ENCODE assay signal across 28 cellular contexts in the genomic region with DNA sequence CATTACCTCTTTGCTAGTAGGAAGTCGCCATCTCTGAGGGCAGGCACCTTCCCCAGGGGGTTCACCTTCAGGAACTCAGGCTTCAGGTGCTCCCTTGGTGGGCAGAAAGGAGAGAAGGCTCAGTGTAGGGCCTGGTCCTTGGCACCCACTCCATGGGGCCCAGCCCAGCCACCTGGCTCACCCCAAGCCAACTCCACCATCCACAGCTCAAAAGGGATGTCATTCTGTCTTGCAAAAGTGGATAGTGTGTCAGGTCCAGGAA. TPM values are rescaled to one million over a fixed set of nuclear protein-coding genes. Genes with fewer than 3 reads are reported as not detected.
"Had no signal": no experiment of that assay in that cellular context is flagged by ENCODE, and none has a peak within 500 bp of the region (broad histone marks: within the 10 kb centered on the region; RNA-seq: fewer than 3 reads in every experiment).

No MANE protein-coding gene starts in this region.

- H3K36me3 ChIP-seq: Peyer's patch, SJCRH30, WERI-Rb-1 had no signal

- H3K4me3 ChIP-seq: Peyer's patch, SJCRH30 had no signal

- H3K27me3 Mint-ChIP-seq: activated CD8-positive, alpha-beta memory T cell treated with anti-CD3 and anti-CD28 coated beads, Interleukin-2, amount 10 ng/mL, durations not matched to agents 7 days and 5 days; activated naive CD4-positive, alpha-beta T cell treated with anti-CD3 and anti-CD28 coated beads, Interleukin-2, amount 50 U/mL, for 24 hours; activated T-cell treated with anti-CD3 and anti-CD28 coated beads, Interleukin-2, amount 50 U/mL, for 24 hours had no signal

- H3K36me3 Mint-ChIP-seq: activated CD8-positive, alpha-beta memory T cell treated with anti-CD3 and anti-CD28 coated beads, Interleukin-2, amount 10 ng/mL, durations not matched to agents 7 days and 5 days; activated naive CD4-positive, alpha-beta T cell treated with anti-CD3 and anti-CD28 coated beads, Interleukin-2, amount 50 U/mL, for 24 hours had no signal

- H3K27me3 ChIP-seq: Peyer's patch, SJCRH30 had no signal

- H3K27ac ChIP-seq: Peyer's patch, RWPE1, SJCRH30, WERI-Rb-1 had no signal

- H3K4me2 ChIP-seq: SK-N-SH had no signal

- H3K9me2 ChIP-seq: SK-N-SH had no signal

- H3K9me3 ChIP-seq: Peyer's patch, SJCRH30, SK-N-SH had no signal

- H3K4me3 Mint-ChIP-seq: activated CD8-positive, alpha-beta memory T cell treated with anti-CD3 and anti-CD28 coated beads, Interleukin-2, amount 10 ng/mL, durations not matched to agents 7 days and 5 days; activated naive CD4-positive, alpha-beta T cell treated with anti-CD3 and anti-CD28 coated beads, Interleukin-2, amount 50 U/mL, for 24 hours; activated T-cell treated with anti-CD3 and anti-CD28 coated beads, Interleukin-2, amount 50 U/mL, for 24 hours; activated T-helper 1 cell treated with anti-CD3 and anti-CD28 coated beads, Interleukin-12 subunit alpha, Interleukin-12 subunit beta, Interleukin-2, Interleukin-4 antibody, amounts not matched to agents 30 ng/mL and 10 ng/mL and 1 ng/mL, durations not matched to agents 14 hours and 24 hours and 36 hours had no signal

- ATAC-seq: activated CD8-positive, alpha-beta memory T cell treated with anti-CD3 and anti-CD28 coated beads, Interleukin-2, amount 10 ng/mL, durations not matched to agents 7 days and 5 days had no signal

- H3K27ac Mint-ChIP-seq: activated CD8-positive, alpha-beta memory T cell treated with anti-CD3 and anti-CD28 coated beads, Interleukin-2, amount 10 ng/mL, durations not matched to agents 7 days and 5 days; activated naive CD4-positive, alpha-beta T cell treated with anti-CD3 and anti-CD28 coated beads, Interleukin-2, amount 50 U/mL, for 24 hours; activated T-cell treated with anti-CD3 and anti-CD28 coated beads, Interleukin-2, amount 50 U/mL, for 24 hours; activated T-helper 1 cell treated with anti-CD3 and anti-CD28 coated beads, Interleukin-12 subunit alpha, Interleukin-12 subunit beta, Interleukin-2, Interleukin-4 antibody, amounts not matched to agents 30 ng/mL and 10 ng/mL and 1 ng/mL, durations not matched to agents 14 hours and 24 hours and 36 hours had no signal

- H3K9me3 Mint-ChIP-seq: activated naive CD4-positive, alpha-beta T cell treated with anti-CD3 and anti-CD28 coated beads, Interleukin-2, amount 50 U/mL, for 24 hours; activated T-cell treated with anti-CD3 and anti-CD28 coated beads, Interleukin-2, amount 50 U/mL, for 24 hours; activated T-helper 1 cell treated with anti-CD3 and anti-CD28 coated beads, Interleukin-12 subunit alpha, Interleukin-12 subunit beta, Interleukin-2, Interleukin-4 antibody, amounts not matched to agents 30 ng/mL and 10 ng/mL and 1 ng/mL, durations not matched to agents 14 hours and 24 hours and 36 hours had no signal

- H3K9ac ChIP-seq: SK-N-SH had no signal

- DNase-seq: activated CD4-positive, alpha-beta T cell treated with anti-CD3 and anti-CD28 coated beads for 48 hours; activated CD4-positive, alpha-beta T cell treated with anti-CD3 and anti-CD28 coated beads, Interleukin-2, amount 50 U/mL, for 48 hours; activated CD8-positive, alpha-beta memory T cell treated with anti-CD3 and anti-CD28 coated beads, Interleukin-2, amount 10 ng/mL, durations not matched to agents 7 days and 5 days; activated effector memory CD4-positive, alpha-beta T cell treated with Interleukin-2 at 50 U/mL for 16 hours; activated naive CD4-positive, alpha-beta T cell; activated T-cell treated with anti-CD3 and anti-CD28 coated beads, Interleukin-2, amount 50 U/mL, for 24 hours; aorta; central memory CD4-positive, alpha-beta T cell; NCI-H1048; NCI-H1417; NCI-H1930; NCI-H2171; NCI-H2227 treated with DMSO at 0.1 percent for 48 hours; NCI-H526; NCI-H82; Peyer's patch; Right ventricle myocardium superior; SJCRH30; SK-N-SH; T-helper 1 cell; WERI-Rb-1 had no signal

RNA-seq across cellular contexts. Expression of a gene that starts 2.7 kb away (rescaled TPM):
- total RNA-seq: activated CD8-positive, alpha-beta memory T cell treated with anti-CD3 and anti-CD28 coated beads, Interleukin-2, amount 10 ng/mL, durations not matched to agents 7 days and 5 days; activated T-helper 1 cell treated with anti-CD3 and anti-CD28 coated beads, Interleukin-12 subunit alpha, Interleukin-12 subunit beta, Interleukin-2, Interleukin-4 antibody, amounts not matched to agents 30 ng/mL and 10 ng/mL and 1 ng/mL, durations not matched to agents 14 hours and 24 hours and 36 hours; aorta; bronchial epithelial cell; chondrocyte; NCI-H460; Peyer's patch; Right ventricle myocardium superior; SJCRH30; T-helper 2 cell treated with Interferon-gamma antibody and Interleukin-4, amounts not matched to agents 100 ng/mL and 5 ng/mL, for 36 hours had no signal
- polyA plus RNA-seq: aorta, SK-N-SH had no signal

RNA-seq across cellular contexts. Expression of a gene that starts 28.0 kb away (rescaled TPM):
- total RNA-seq: activated CD8-positive, alpha-beta memory T cell treated with anti-CD3 and anti-CD28 coated beads, Interleukin-2, amount 10 ng/mL, durations not matched to agents 7 days and 5 days; activated T-helper 1 cell treated with anti-CD3 and anti-CD28 coated beads, Interleukin-12 subunit alpha, Interleukin-12 subunit beta, Interleukin-2, Interleukin-4 antibody, amounts not matched to agents 30 ng/mL and 10 ng/mL and 1 ng/mL, durations not matched to agents 14 hours and 24 hours and 36 hours; bronchial epithelial cell; chondrocyte; NCI-H460; Peyer's patch had no signal
- polyA plus RNA-seq: aorta had no signal

RNA-seq across cellular contexts. Expression of a gene that starts 41.3 kb away (rescaled TPM):
- total RNA-seq: activated CD8-positive, alpha-beta memory T cell treated with anti-CD3 and anti-CD28 coated beads, Interleukin-2, amount 10 ng/mL, durations not matched to agents 7 days and 5 days; chondrocyte had no signal
